Comparison of ENCODE assay signal across 13 cellular contexts in the genomic region with DNA sequence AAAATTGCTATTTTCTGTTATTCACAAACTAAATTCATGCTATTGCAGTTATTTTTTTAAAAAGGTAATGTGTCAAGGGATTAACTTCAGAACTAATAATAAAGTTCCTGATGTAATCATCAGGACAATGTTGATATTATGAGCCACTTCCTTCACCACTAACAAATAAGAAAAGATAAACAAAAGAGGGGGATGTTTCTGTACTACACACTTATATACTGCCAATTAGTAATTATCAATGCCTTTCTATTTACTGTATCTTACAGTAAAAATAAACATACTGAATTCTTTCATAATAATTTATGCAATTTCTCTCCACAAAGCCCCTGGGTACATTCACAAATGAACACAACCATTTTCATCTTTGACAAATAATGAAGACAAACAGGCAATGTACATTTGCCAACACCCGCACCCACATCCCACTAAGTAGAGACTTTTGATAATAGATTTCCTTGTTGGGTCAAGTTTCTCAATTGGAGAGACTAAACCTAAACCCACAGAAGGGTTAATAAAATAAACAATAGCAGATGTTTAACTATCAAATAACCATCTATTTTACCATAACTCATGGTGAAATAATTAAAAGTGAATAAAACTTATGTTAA. TPM values are rescaled to one million over a fixed set of nuclear protein-coding genes. Genes with fewer than 3 reads are reported as not detected.
DNase-seq lines count a peak whose midpoint lies in the region; ATAC-seq, FAIRE-seq and TF ChIP-seq lines count a peak whose summit lies in the region.
"Had no signal": no experiment of that assay in that cellular context is flagged by ENCODE, and none has a peak within 500 bp of the region (broad histone marks: within the 10 kb centered on the region; RNA-seq: fewer than 3 reads in every experiment).

No MANE protein-coding gene starts in this region.

- no peak overlapping the region for H3K27ac Mint-ChIP-seq in astrocyte (ENCODE audit: unreplicated experiment)

- H4K91ac ChIP-seq in mesenchymal stem cell (ENCODE audit: low read length): no peak overlapping the region

- H3K4me1 ChIP-seq in HepG2 (ENCODE audit: insufficient read depth, low read length) (peaks cover 56% of the 10 kb centered on the region), right lobe of liver (peaks cover 2 to 13% (median 6%) of the 10 kb centered on the region in 4 donors), astrocyte (ENCODE audit: insufficient read depth, low read length) (peaks cover 22% of the 10 kb centered on the region), mesenchymal stem cell (ENCODE audit: control insufficient read depth, insufficient read depth, low read depth, low read length) (no peaks in the 10 kb centered on the region), testis (peaks cover 14% of the 10 kb centered on the region)

- H3K27me3 ChIP-seq in HepG2 (ENCODE audit: control insufficient read depth in 1 of 2, insufficient read depth in 2 of 2, low read length in 2 of 2) (no peaks in the 10 kb centered on the region; a peak in 1 of 5 replicates), right lobe of liver (no peaks in the 10 kb centered on the region), astrocyte (ENCODE audit: insufficient read depth, low read length) (no peaks in the 10 kb centered on the region), mesenchymal stem cell (ENCODE audit: control insufficient read depth in 1 of 2, insufficient read depth in 1 of 2, low read length in 2 of 2) (no peaks in the 10 kb centered on the region), testis (no peaks in the 10 kb centered on the region)
- H3K27me3 ChIP-seq: left lung had no signal

- intact Hi-C loops in HepG2 (cut with micrococcal nuclease; ENCODE audit: unreplicated experiment) (loop anchor here (5.0 to 10.0 kb wide), 4 partner anchors 38 to 290 kb away; no protein-coding TSS in a partner anchor), right lobe of liver (cut with DNase I) (no loop called here), testis (cut with DNase I; ENCODE audit: low total_unique reads) (no loop called here)

- H3K4me3 ChIP-seq in HepG2 (replicated peaks in 1 of 3; ENCODE audit: insufficient read depth in 1 of 3, low read depth in 2 of 3, low read length in 3 of 3): peak overlapping the region in 2 of 3 experiments; percentile 6 to 28; a peak in 2 of 6 replicates
- no peak overlapping the region for H3K4me3 ChIP-seq in right lobe of liver
- H3K4me3 ChIP-seq in astrocyte (ENCODE audit: insufficient read depth, low read depth, low read length): peak overlapping the region; percentile 98
- H3K4me3 ChIP-seq in mesenchymal stem cell (ENCODE audit: insufficient read depth in 1 of 2, low read depth in 1 of 2, low read length in 2 of 2): peak overlapping the region in 1 of 2 experiments; percentile 89
- H3K4me3 ChIP-seq in testis: no peak overlapping the region
- H3K4me3 ChIP-seq: HAP-1 had no signal

- H3K36me3 Mint-ChIP-seq in astrocyte (ENCODE audit: low read depth, unreplicated experiment): no peaks in the 10 kb centered on the region

- no peaks in the 10 kb centered on the region for H3K27me3 Mint-ChIP-seq in astrocyte (ENCODE audit: low read depth, unreplicated experiment)

- no peak overlapping the region for H2BK120ac ChIP-seq in mesenchymal stem cell (ENCODE audit: low read depth, low read length)

- peak overlapping the region; percentile 95 for H3K4me3 Mint-ChIP-seq in astrocyte (ENCODE audit: unreplicated experiment)

- TF ChIP-seq RAD21 in HepG2 (CRISPR knock-in tag; IDR thresholded peaks at IDR 0.05): no peak

- H3K4me2 ChIP-seq in HepG2 (ENCODE audit: low read depth, low read length) (peak overlapping the region; percentile 79), astrocyte (ENCODE audit: low read length) (peak overlapping the region; percentile 87), mesenchymal stem cell (ENCODE audit: low read length, poor library complexity, severe bottlenecking) (peak overlapping the region; percentile 36)

- H3K36me3 ChIP-seq in HepG2 (replicated peaks in 1 of 2; ENCODE audit: control insufficient read depth in 1 of 2, insufficient read depth in 2 of 2, low read length in 2 of 2) (peaks cover 4 to 19% of the 10 kb centered on the region in 2 experiments; a peak in 4 of 5 replicates), right lobe of liver (no peaks in the 10 kb centered on the region), astrocyte (ENCODE audit: insufficient read depth, low read length) (peaks cover 10% of the 10 kb centered on the region), mesenchymal stem cell (ENCODE audit: control insufficient read depth in 1 of 2, insufficient read depth in 2 of 2, low read depth in 1 of 2, low read length in 2 of 2) (peaks cover 0 to 68% of the 10 kb centered on the region in 2 experiments), testis (ENCODE audit: low read depth, missing control alignments) (no peaks in the 10 kb centered on the region)
- H3K36me3 ChIP-seq: left lung had no signal

- no peak overlapping the region for H2AK5ac ChIP-seq in mesenchymal stem cell (ENCODE audit: low read length, severe bottlenecking)

- CTCF ChIA-PET in HepG2 (lab: Yijun Ruan, JAX; ENCODE audit: low intra/inter-chr PET ratio, low total read pairs): no interaction called here

- 83% methylated on average over 1 of the region's 1 CpG for WGBS in HepG2 (ENCODE audit: low lambda C conversion rate)
- whole genome bisulfite sequencing in right lobe of liver (ENCODE audit: insufficient coverage, low coverage, low lambda C conversion rate, missing lambda C conversion rate): 53% methylated on average over 1 of the region's 1 CpG
- WGBS in mesenchymal stem cell: no CpG with 5 or more reads among the region's 1 CpG
- 65 to 67% methylated on average over 1 of the region's 1 CpG for WGBS in testis, 2 donors

- in situ Hi-C loops in HepG2 (cut with HindIII; ENCODE audit: extremely low pct_ligation_motif_present, low pct_unique_long_range_greater_than_20kb): no loop called here

- H3K79me2 ChIP-seq in HepG2 (ENCODE audit: insufficient read depth, low read length): peaks cover 70% of the 10 kb centered on the region
- peaks cover 86% of the 10 kb centered on the region for H3K79me2 ChIP-seq in astrocyte (ENCODE audit: insufficient read depth, low read length)

- no peak overlapping the region for H3K18ac ChIP-seq in mesenchymal stem cell (ENCODE audit: low read depth in 1 of 2, low read length in 2 of 2)

- H3K9me3 ChIP-seq in HepG2 (ENCODE audit: low read length) (no peaks in the 10 kb centered on the region), right lobe of liver (no peaks in the 10 kb centered on the region), astrocyte (ENCODE audit: insufficient read depth, low read depth, low read length) (no peaks in the 10 kb centered on the region), mesenchymal stem cell (ENCODE audit: control insufficient read depth, low read length) (no peaks in the 10 kb centered on the region), testis (no peaks in the 10 kb centered on the region)
- H3K9me3 ChIP-seq: HAP-1, left lung had no signal

- FAIRE-seq in HepG2 (lab: Jason Lieb, UNC) (no peak), astrocyte (lab: Jason Lieb, UNC) (no peak)

- no peak for ATAC-seq in HepG2
- ATAC-seq in right lobe of liver: no peak
- no peak for ATAC-seq in GM18517 (IDR thresholded peaks at IDR 0.05; ENCODE audit: unreplicated experiment)
- no peak for ATAC-seq in GM21526 (IDR thresholded peaks at IDR 0.05; ENCODE audit: low FRiP score, unreplicated experiment)
- ATAC-seq: left lung had no signal

- H4K20me1 ChIP-seq in HepG2 (ENCODE audit: insufficient read depth, low read length): peaks cover 19% of the 10 kb centered on the region
- peaks cover 56% of the 10 kb centered on the region for H4K20me1 ChIP-seq in astrocyte (ENCODE audit: insufficient read depth, low read length)

- DNase-seq in HepG2 (ENCODE audit: low spot score) (no peak), right lobe of liver (no peak), astrocyte (ENCODE audit: low read depth) (peak; percentile 39), mesenchymal stem cell (no peak), testis (no peak), NCI-H1417 (lab: John Stamatoyannopoulos, UW) (no peak)
- DNase-seq: activated CD4-positive, alpha-beta T cell treated with anti-CD3 and anti-CD28 coated beads, Interleukin-2, amount 50 U/mL, for 4 hours; DMS 273 treated with DMSO at 0.1 percent for 48 hours; left lung; NCI-H1930 had no signal

- H2BK15ac ChIP-seq in mesenchymal stem cell (ENCODE audit: low read depth, poor library complexity, severe bottlenecking): no peak overlapping the region

- no peak for TF ChIP-seq CTCF in HepG2 (CRISPR knock-in tag; IDR thresholded peaks at IDR 0.05)
- no peak for TF ChIP-seq CTCF in right lobe of liver (IDR thresholded peaks at IDR 0.05)
- TF ChIP-seq CTCF in astrocyte (IDR thresholded peaks at IDR 0.05; ENCODE audit: insufficient read depth, low read depth, low read length): no peak
- TF ChIP-seq CTCF in testis (IDR thresholded peaks at IDR 0.05): no peak

- H2AFZ ChIP-seq in HepG2 (ENCODE audit: low read length) (no peak overlapping the region), astrocyte (ENCODE audit: low read depth, low read length) (no peak overlapping the region), mesenchymal stem cell (ENCODE audit: low read depth, low read length) (no peak overlapping the region)

- peaks cover 5% of the 10 kb centered on the region for H3K79me1 ChIP-seq in mesenchymal stem cell (replicated peaks; ENCODE audit: low read length, poor library complexity, severe bottlenecking)

- BruUV-seq in HepG2 (replicated peaks; lab: Mats Ljungman, UMichigan): no TSS peak

- H3K14ac ChIP-seq in mesenchymal stem cell (ENCODE audit: low read length in 2 of 2): no peak overlapping the region

- TF ChIP-seq POLR2A in HepG2 (IDR thresholded peaks at IDR 0.05; ENCODE audit: insufficient read depth in 1 of 2, low read depth in 2 of 2, low read length in 2 of 2) (no peak), right lobe of liver (IDR thresholded peaks at IDR 0.05) (no peak), testis (IDR thresholded peaks at IDR 0.05) (no peak)

- TF ChIP-seq EP300 in HepG2 (IDR thresholded peaks at IDR 0.05; ENCODE audit: low read depth in 2 of 2, low read length in 2 of 2) (no peak; a peak in 1 of 4 replicates), HepG2 (CRISPR knock-in tag; IDR thresholded peaks at IDR 0.05; ENCODE audit: borderline replicate concordance) (no peak)

- no peak overlapping the region for H3K27ac ChIP-seq in HepG2 (ENCODE audit: extremely low read length, insufficient read depth, low read length)
- H3K27ac ChIP-seq in right lobe of liver: peak overlapping the region in 1 of 3 donors; percentile 6
- no peak overlapping the region for H3K27ac ChIP-seq in astrocyte (ENCODE audit: low read depth, low read length)
- no peak overlapping the region for H3K27ac ChIP-seq in mesenchymal stem cell (ENCODE audit: low read length, poor library complexity, severe bottlenecking)
- no peak overlapping the region for H3K27ac ChIP-seq in testis

- no peak overlapping the region for H2BK12ac ChIP-seq in mesenchymal stem cell (ENCODE audit: low read length in 2 of 2)

- no peak overlapping the region for H2BK5ac ChIP-seq in mesenchymal stem cell (ENCODE audit: low read depth, low read length, poor library complexity, severe bottlenecking)

- H4K8ac ChIP-seq in mesenchymal stem cell (ENCODE audit: low read length): no peak overlapping the region

- H3K9ac ChIP-seq in HepG2 (ENCODE audit: insufficient read depth, low read depth, low read length): no peak overlapping the region
- no peak overlapping the region for H3K9ac ChIP-seq in astrocyte (ENCODE audit: low read length)
- peak overlapping the region; percentile 100 for H3K9ac ChIP-seq in mesenchymal stem cell (ENCODE audit: low read length)

- H3K23ac ChIP-seq in mesenchymal stem cell (ENCODE audit: low read length in 2 of 2): no peak overlapping the region

- POLR2A ChIA-PET in HepG2 (lab: Yijun Ruan, JAX): no interaction called here

- H3K9me3 Mint-ChIP-seq in astrocyte (ENCODE audit: unreplicated experiment): no peaks in the 10 kb centered on the region

- no peak overlapping the region for H3K4ac ChIP-seq in mesenchymal stem cell (ENCODE audit: low read depth in 1 of 2, low read length in 2 of 2)

- peaks cover 14% of the 10 kb centered on the region for H3K4me1 Mint-ChIP-seq in astrocyte (ENCODE audit: low read depth, unreplicated experiment)

RNA-seq across cellular contexts. Expression of a gene that starts 3.7 kb away (rescaled TPM):
- total RNA-seq in HepG2 (2016; rRNA removed; fragmentation: Illumina TruSeq; extraction: Trizol) (5.1 and 9.8 TPM in 2 replicates), right lobe of liver (10 to 100 TPM in 5 of 6 experiments, 1 to 10 TPM in 1; 9.4 to 21.4 (median 18.2) TPM), astrocyte (45.9 and 48.0 TPM in 2 replicates), testis (10 to 100 TPM; 65.9 to 73.6 TPM)
- total RNA-seq in HepG2 (2016; cell fraction: cytosol; rRNA removed; fragmentation: Illumina TruSeq; extraction: Trizol; ENCODE audit: low read depth): 1.1 and 1.6 TPM in 2 replicates
- total RNA-seq in HepG2 (2016; cell fraction: insoluble cytoplasmic fraction; rRNA removed; fragmentation: Illumina TruSeq; extraction: Trizol): 7.4 and 8.5 TPM in 2 replicates
- total RNA-seq in HepG2 (2016; cell fraction: membrane; rRNA removed; fragmentation: Illumina TruSeq; extraction: Trizol): 2.3 and 3.5 TPM in 2 replicates
- total RNA-seq in HepG2 (2016; cell fraction: nucleus; rRNA removed; fragmentation: Illumina TruSeq; extraction: Trizol): 36.8 and 38.2 TPM in 2 replicates
- polyA plus RNA-seq in HepG2 (2011; rRNA removed) (14.9 and 16.4 TPM in 2 replicates), testis (ENCODE audit: insufficient read depth, low read depth, low replicate concordance) (33.0 TPM)
- polyA plus RNA-seq in HepG2 (2011; cell fraction: cytosol; rRNA removed): 5.3 and 9.4 TPM in 2 replicates
- 24.6 and 25.9 TPM in 2 replicates for polyA plus RNA-seq in HepG2 (2011; cell fraction: nucleus; rRNA removed)
- polyA plus RNA-seq in HepG2 (2012): 12.7 and 15.0 TPM in 2 replicates
- polyA plus RNA-seq in HepG2 (2016; cell fraction: cytosol; fragmentation: Illumina TruSeq; extraction: Trizol; ENCODE audit: low read depth): 0.40 and 0.97 TPM in 2 replicates
- 4.2 and 6.6 TPM in 2 replicates for polyA plus RNA-seq in HepG2 (2016; cell fraction: insoluble cytoplasmic fraction; fragmentation: Illumina TruSeq; extraction: Trizol; ENCODE audit: low read depth)
- polyA plus RNA-seq in HepG2 (2016; cell fraction: membrane; fragmentation: Illumina TruSeq; extraction: Trizol; ENCODE audit: low read depth): 1.3 and 1.9 TPM in 2 replicates
- 17.4 and 22.5 TPM in 2 replicates for polyA plus RNA-seq in HepG2 (2016; cell fraction: nucleus; fragmentation: Illumina TruSeq; extraction: Trizol; ENCODE audit: insufficient read depth, low read depth)
- 4.3 and 14.6 TPM in 2 replicates for polyA minus RNA-seq in HepG2 (2011; rRNA and poly(A)+ RNA removed; ENCODE audit: low replicate concordance)
- polyA minus RNA-seq in HepG2 (2011; cell fraction: cytosol; rRNA and poly(A)+ RNA removed): 9.0 and 9.7 TPM in 2 replicates
- polyA minus RNA-seq in HepG2 (2011; cell fraction: nucleus; rRNA and poly(A)+ RNA removed): 226 and 257 TPM in 2 replicates
- polyA plus RNA-seq in mesenchymal stem cell (2013, experiment 1 of 2): 19.3 TPM
- 16.9 TPM for polyA plus RNA-seq in mesenchymal stem cell (2013, experiment 2 of 2)

Comparison
In these comparisons a context has a peak if more than half of its experiments do, and no peak if none do; other contexts are left out.
1. H3K4me3 ChIP-seq: peak in HepG2 (2 of 3) and astrocyte (single experiment); none in right lobe of liver (0 of 3) and testis (0 of 2).
2. H3K4me2 ChIP-seq: peak in every context shown above with its lines; median percentile 87 in astrocyte; 79 in HepG2; 36 in mesenchymal stem cell.